Comparison of ENCODE assay signal across 8 cellular contexts in genomic region chr13:75636339-75637095, GRCh38. TPM values are rescaled to one million over a fixed set of nuclear protein-coding genes. Genes with fewer than 3 reads are reported as not detected.
DNase-seq lines count a peak whose midpoint lies in the region; ATAC-seq and TF ChIP-seq lines count a peak whose summit lies in the region.

No MANE protein-coding gene starts in this region.

- H3K27ac ChIP-seq in DND-41 (ENCODE audit: low read length) = peak overlapping the region; percentile 38; the same call in 1 of the 2 replicates

- H3K27me3 ChIP-seq in DND-41 (ENCODE audit: insufficient read depth, low read length, poor library complexity) = no peaks in the 10 kb centered on the region

- ATAC-seq in DND-41 (ENCODE audit: insufficient read depth, low read depth) = peak; percentile 77
- peak; percentile 56 for ATAC-seq in GM21390 (IDR thresholded peaks at IDR 0.05; ENCODE audit: unreplicated experiment)

- H3K36me3 ChIP-seq in DND-41 (ENCODE audit: insufficient read depth, low read length) = no peaks in the 10 kb centered on the region

- H3K79me2 ChIP-seq in DND-41 (ENCODE audit: insufficient read depth, low read length) = no peaks in the 10 kb centered on the region

- DNase-seq in DND-41 (no peak), HT-29 (ENCODE audit: low spot score) (peak; percentile 77), T-helper 2 cell (peak; percentile 15 to 66 (median 19)), astrocyte of the spinal cord (ENCODE audit: low read depth, low spot score) (peak; percentile 72), iPS-NIHi7 (ENCODE audit: extremely low spot score) (peak; percentile 53), T1000 (lab: John Stamatoyannopoulos, UW) (no peak)
- peak; percentile 27 for DNase-seq in stimulated activated CD4-positive, alpha-beta T cell treated with anti-CD3 and anti-CD28 coated beads, Interleukin-12 subunit alpha, Interleukin-12 subunit beta, amount 100 ng/mL, for 4 hours

- H3K4me2 ChIP-seq in DND-41 (ENCODE audit: insufficient read depth, low read length) = peak overlapping the region; percentile 67

- no peaks in the 10 kb centered on the region for H3K9me3 ChIP-seq in DND-41 (ENCODE audit: insufficient read depth, low read length, severe bottlenecking)

- peak overlapping the region in 1 of 2 experiments; percentile 59; a peak in 2 of 4 replicates for H3K4me3 ChIP-seq in DND-41 (ENCODE audit: low read depth in 1 of 2, low read length in 2 of 2)
- peak overlapping the region; percentile 94 for H3K4me3 ChIP-seq in astrocyte of the spinal cord (ENCODE audit: low read depth, low read length)

- H2AFZ ChIP-seq in DND-41 (ENCODE audit: low read depth, low read length) = peak overlapping the region; percentile 54

- peak overlapping the region; percentile 45 for H3K9ac ChIP-seq in DND-41 (ENCODE audit: low read depth, low read length)

- peaks cover 14% of the 10 kb centered on the region for H3K4me1 ChIP-seq in DND-41 (ENCODE audit: insufficient read depth, low read length)

- in situ Hi-C loops in astrocyte of the spinal cord (cut with HindIII; ENCODE audit: low sequenced_read_pairs) = no loop called here

- TF ChIP-seq CTCF in DND-41 (IDR thresholded peaks at IDR 0.05; ENCODE audit: borderline replicate concordance, extremely low read depth, low read length, poor library complexity, severe bottlenecking) (no peak), astrocyte of the spinal cord (IDR thresholded peaks at IDR 0.05; ENCODE audit: low read depth, low read length) (no peak)

- H4K20me1 ChIP-seq in DND-41 (ENCODE audit: insufficient read depth, low read length) = no peaks in the 10 kb centered on the region

RNA-seq across cellular contexts. Expression of gene LMO7, which starts 0.4 kb away (rescaled TPM):
- total RNA-seq in HT-29 (2014; rRNA removed; shearing (Covaris generic)) = 111 and 130 TPM in 2 replicates

Comparison
In these comparisons a context has a peak if more than half of its experiments do, and no peak if none do; other contexts are left out.
1. DNase-seq: peak in HT-29 (single experiment), T-helper 2 cell (5 of 5), astrocyte of the spinal cord (single experiment), iPS-NIHi7 (single experiment) and stimulated activated CD4-positive, alpha-beta T cell treated with anti-CD3 and anti-CD28 coated beads, Interleukin-12 subunit alpha, Interleukin-12 subunit beta, amount 100 ng/mL, for 4 hours (single experiment); none in DND-41 (single experiment) and T1000 (single experiment).